In the genomic region with DNA sequence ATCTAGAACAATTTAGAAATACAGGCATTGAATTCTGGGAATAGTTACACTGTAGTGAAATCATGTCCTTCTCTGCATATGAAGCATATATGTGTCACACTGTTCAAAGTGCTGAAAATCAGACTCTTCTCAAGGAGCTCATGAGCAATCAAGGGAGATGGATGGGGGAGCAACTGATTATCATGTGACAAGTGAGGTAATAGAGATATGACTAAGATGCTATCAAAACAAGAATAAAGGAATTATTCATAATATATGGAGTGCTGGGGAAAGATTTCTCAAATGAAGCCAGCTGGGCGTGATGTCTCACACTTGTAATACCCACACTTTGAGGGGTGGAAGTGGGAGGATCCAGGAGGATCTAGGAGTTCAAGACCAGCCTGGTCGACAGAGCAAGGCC, we compare ENCODE assay signal across 13 cellular contexts.
DNase-seq lines count a peak whose midpoint lies in the region; ATAC-seq, FAIRE-seq and TF ChIP-seq lines count a peak whose summit lies in the region.
"Had no signal": no experiment of that assay in that cellular context is flagged by ENCODE, and none has a peak within 500 bp of the region (broad histone marks: within the 10 kb centered on the region; RNA-seq: fewer than 3 reads in every experiment).

No MANE protein-coding gene starts in this region.

- peak; percentile 24; the same call in 1 of the 2 replicates for ATAC-seq in IMR-90 (ENCODE audit: low read depth)
- peak; percentile 48 for ATAC-seq in omental fat pad (ENCODE audit: low FRiP score)
- ATAC-seq: heart right ventricle, left lung had no signal

- no peak overlapping the region for H3K23ac ChIP-seq in IMR-90 (ENCODE audit: low read depth, low read length)

- no peak overlapping the region for H2BK5ac ChIP-seq in IMR-90 (ENCODE audit: low read depth, low read length, poor library complexity, severe bottlenecking)

- TF ChIP-seq RAD21 in IMR-90 (IDR thresholded peaks at IDR 0.05; ENCODE audit: low read length), result no peak

- H3K4me3 ChIP-seq in IMR-90 (ENCODE audit: insufficient read depth, low read depth, low read length) (no peak overlapping the region), endothelial cell of umbilical vein (replicated peaks in 1 of 3; ENCODE audit: insufficient read depth in 1 of 3, low read depth in 1 of 3, low read length in 3 of 3) (no peak overlapping the region), uterus (no peak overlapping the region)
- H3K4me3 ChIP-seq: heart right ventricle, left lung had no signal

- no peak overlapping the region for H3K18ac ChIP-seq in IMR-90 (ENCODE audit: low read depth, low read length)

- TF ChIP-seq POLR2A in IMR-90 (IDR thresholded peaks at IDR 0.05; ENCODE audit: low read depth, low read length) (no peak), endothelial cell of umbilical vein (IDR thresholded peaks at IDR 0.05; ENCODE audit: low read depth, low read length) (no peak), uterus (IDR thresholded peaks at IDR 0.05) (no peak)

- no peak overlapping the region for H3K4me3 Mint-ChIP-seq in activated CD4-positive, alpha-beta T cell treated with anti-CD3 and anti-CD28 coated beads, Interleukin-2, amount 10 ng/mL, durations not matched to agents 24 days and 14 days
- H3K4me3 Mint-ChIP-seq: type B pancreatic cell had no signal

- H4K91ac ChIP-seq in IMR-90 (ENCODE audit: insufficient read depth, low read depth, low read length), result no peak overlapping the region

- BruUV-seq in IMR-90 (replicated peaks; lab: Mats Ljungman, UMichigan) (no TSS peak), endothelial cell of umbilical vein (replicated peaks; lab: Mats Ljungman, UMichigan) (no TSS peak)

- no peak overlapping the region for H3K56ac ChIP-seq in IMR-90 (ENCODE audit: extremely low read depth, insufficient read depth, low read length)

- H3K9me1 ChIP-seq in IMR-90 (ENCODE audit: insufficient read depth, low read length) (no peaks in the 10 kb centered on the region), endothelial cell of umbilical vein (replicated peaks; ENCODE audit: control insufficient read depth, extremely low read depth, insufficient read depth, low read length) (no peaks in the 10 kb centered on the region)

- peaks cover 23% of the 10 kb centered on the region for H3K27me3 Mint-ChIP-seq in activated CD4-positive, alpha-beta T cell treated with anti-CD3 and anti-CD28 coated beads, Interleukin-2, amount 10 ng/mL, durations not matched to agents 24 days and 14 days

- H3K4me1 ChIP-seq in IMR-90 (ENCODE audit: control insufficient read depth, insufficient read depth, low read length) (no peaks in the 10 kb centered on the region), endothelial cell of umbilical vein (ENCODE audit: control insufficient read depth, extremely low read depth, insufficient read depth, low read length) (no peaks in the 10 kb centered on the region), uterus (no peaks in the 10 kb centered on the region)
- H3K4me1 ChIP-seq: heart right ventricle, left lung had no signal

- CTCF ChIA-PET in IMR-90 (lab: Yijun Ruan, JAX), result no interaction called here
- CTCF ChIA-PET in endothelial cell of umbilical vein (lab: Charles Lee), result no interaction called here

- H3K27ac Mint-ChIP-seq in activated CD4-positive, alpha-beta T cell treated with anti-CD3 and anti-CD28 coated beads, Interleukin-2, amount 10 ng/mL, durations not matched to agents 24 days and 14 days, result no peak overlapping the region
- H3K27ac Mint-ChIP-seq: type B pancreatic cell had no signal

- no peaks in the 10 kb centered on the region for H3K79me1 ChIP-seq in IMR-90 (ENCODE audit: low read depth in 1 of 2, low read length in 2 of 2)

- H2AFZ ChIP-seq in IMR-90 (replicated peaks; ENCODE audit: low read length, poor library complexity), result no peak overlapping the region
- no peak overlapping the region for H2AFZ ChIP-seq in endothelial cell of umbilical vein (ENCODE audit: low read depth, low read length)

- H4K8ac ChIP-seq in IMR-90 (ENCODE audit: low read depth in 2 of 2, low read length in 2 of 2), result no peak overlapping the region

- no peak overlapping the region for H2BK120ac ChIP-seq in IMR-90 (ENCODE audit: low read depth, low read length)

- TF ChIP-seq CTCF in IMR-90 (conservative IDR thresholded peaks at IDR 0.05; ENCODE audit: low read depth, low read length) (no peak), endothelial cell of umbilical vein (IDR thresholded peaks at IDR 0.05; ENCODE audit: extremely low read depth in 1 of 2, insufficient read depth in 1 of 2, low read depth in 1 of 2, low read length in 2 of 2) (no peak), omental fat pad (IDR thresholded peaks at IDR 0.05) (no peak), uterus (IDR thresholded peaks at IDR 0.05) (no peak)

- no peak overlapping the region for H3K9ac ChIP-seq in IMR-90 (ENCODE audit: low read depth, low read length)
- H3K9ac ChIP-seq in endothelial cell of umbilical vein (replicated peaks; ENCODE audit: extremely low read depth, insufficient read depth, low read length), result no peak overlapping the region

- H3K14ac ChIP-seq in IMR-90 (replicated peaks; ENCODE audit: low read depth, low read length), result no peak overlapping the region

- H3K9me3 ChIP-seq in IMR-90 (ENCODE audit: control insufficient read depth, insufficient read depth, low read length) (no peaks in the 10 kb centered on the region), endothelial cell of umbilical vein (replicated peaks; ENCODE audit: control insufficient read depth, insufficient read depth, low read length) (no peaks in the 10 kb centered on the region), uterus (no peaks in the 10 kb centered on the region)
- H3K9me3 ChIP-seq: left lung had no signal

- H3K4ac ChIP-seq in IMR-90 (ENCODE audit: low read depth, low read length), result no peak overlapping the region

- peaks cover 8% of the 10 kb centered on the region for H3K9me3 Mint-ChIP-seq in activated CD4-positive, alpha-beta T cell treated with anti-CD3 and anti-CD28 coated beads, Interleukin-2, amount 10 ng/mL, durations not matched to agents 24 days and 14 days
- H3K9me3 Mint-ChIP-seq: type B pancreatic cell had no signal

- FAIRE-seq in endothelial cell of umbilical vein (lab: Jason Lieb, UNC), result no peak
- FAIRE-seq: D721Med had no signal

- H4K20me1 ChIP-seq in IMR-90 (ENCODE audit: insufficient read depth, low read length), result no peaks in the 10 kb centered on the region
- no peaks in the 10 kb centered on the region for H4K20me1 ChIP-seq in endothelial cell of umbilical vein (replicated peaks; ENCODE audit: control insufficient read depth, extremely low read depth, insufficient read depth, low read length)

- no peak overlapping the region for H2BK15ac ChIP-seq in IMR-90 (ENCODE audit: low read depth, low read length)

- H3K4me2 ChIP-seq in IMR-90 (ENCODE audit: low read depth, low read length) (no peak overlapping the region), endothelial cell of umbilical vein (ENCODE audit: insufficient read depth, low read length) (no peak overlapping the region)

- no peak overlapping the region for H3K27ac ChIP-seq in IMR-90 (ENCODE audit: insufficient read depth, low read length)
- H3K27ac ChIP-seq in endothelial cell of umbilical vein (ENCODE audit: insufficient read depth, low read depth, low read length), result no peak overlapping the region
- no peak overlapping the region for H3K27ac ChIP-seq in uterus
- H3K27ac ChIP-seq: heart right ventricle, left lung had no signal

- no peaks in the 10 kb centered on the region for H3K36me3 ChIP-seq in IMR-90 (ENCODE audit: control insufficient read depth, insufficient read depth, low read length)
- no peaks in the 10 kb centered on the region for H3K36me3 ChIP-seq in endothelial cell of umbilical vein (ENCODE audit: control insufficient read depth in 2 of 2, extremely low read depth in 1 of 2, insufficient read depth in 2 of 2, low read length in 2 of 2)
- H3K36me3 ChIP-seq in uterus, result no peaks in the 10 kb centered on the region
- H3K36me3 ChIP-seq: heart right ventricle, left lung had no signal

- H3K27me3 ChIP-seq in IMR-90 (ENCODE audit: control insufficient read depth, insufficient read depth, low read length) (peaks cover 9% of the 10 kb centered on the region; the same call in 1 of the 2 replicates), endothelial cell of umbilical vein (ENCODE audit: control insufficient read depth in 2 of 2, insufficient read depth in 2 of 2, low read length in 2 of 2) (peaks cover 4 to 14% of the 10 kb centered on the region in 2 experiments), uterus (no peaks in the 10 kb centered on the region)

- peaks cover 2% of the 10 kb centered on the region for H3K4me1 Mint-ChIP-seq in activated CD4-positive, alpha-beta T cell treated with anti-CD3 and anti-CD28 coated beads, Interleukin-2, amount 10 ng/mL, durations not matched to agents 24 days and 14 days

- H4K5ac ChIP-seq in IMR-90 (ENCODE audit: low read depth, low read length), result no peak overlapping the region

- no peaks in the 10 kb centered on the region for H3K79me2 ChIP-seq in endothelial cell of umbilical vein (ENCODE audit: control insufficient read depth, insufficient read depth, low read length)

- dilution Hi-C loops in IMR-90 (cut with HindIII; ENCODE audit: low sequenced_read_pairs, unreplicated experiment), result no loop called here
- dilution Hi-C loops in endothelial cell of umbilical vein (cut with MboI; ENCODE audit: extremely low pct_ligation_motif_present, low sequenced_read_pairs), result no loop called here

- H2BK20ac ChIP-seq in IMR-90 (ENCODE audit: low read depth, low read length), result no peak overlapping the region

- H2AK5ac ChIP-seq in IMR-90 (ENCODE audit: low read depth, low read length), result no peak overlapping the region

- no CpG with 5 or more reads among the region's 2 CpGs for WGBS in IMR-90 (ENCODE audit: extremely low coverage in 2 of 2, insufficient read length in 1 of 2), 2 experiments

- in situ Hi-C loops in IMR-90 (cut with MboI; ENCODE audit: low sequenced_read_pairs), result no loop called here

- intact Hi-C loops in activated CD4-positive, alpha-beta T cell treated with anti-CD3 and anti-CD28 coated beads, Interleukin-2, amount 10 ng/mL, durations not matched to agents 24 days and 14 days (cut with micrococcal nuclease), result no loop called here
- intact Hi-C loops in IMR-90 (cut with micrococcal nuclease), result no loop called here
- intact Hi-C loops in endothelial cell of umbilical vein (cut with micrococcal nuclease), result loop anchor here (5.0 kb wide), 1 partner anchor 536 kb away; no protein-coding TSS in a partner anchor
- intact Hi-C loops in uterus (cut with DNase I; ENCODE audit: low total_unique reads), result no loop called here

- H3K36me3 Mint-ChIP-seq in activated CD4-positive, alpha-beta T cell treated with anti-CD3 and anti-CD28 coated beads, Interleukin-2, amount 10 ng/mL, durations not matched to agents 24 days and 14 days (ENCODE audit: low read depth), result no peaks in the 10 kb centered on the region

- POLR2A ChIA-PET in IMR-90 (lab: Charles Lee; ENCODE audit: unreplicated experiment), result no interaction called here
- POLR2A ChIA-PET in endothelial cell of umbilical vein (lab: Charles Lee), result no interaction called here

- H2AK9ac ChIP-seq in IMR-90 (replicated peaks; ENCODE audit: low read depth, low read length, poor library complexity), result no peak overlapping the region

- peak; percentile 24 for DNase-seq in activated CD4-positive, alpha-beta T cell treated with anti-CD3 and anti-CD28 coated beads for 48 hours
- no peak for DNase-seq in activated CD4-positive, alpha-beta T cell treated with anti-CD3 and anti-CD28 coated beads, Interleukin-2, amount 10 ng/mL, durations not matched to agents 24 days and 14 days
- DNase-seq in IMR-90 (peak; percentile 82), endothelial cell of umbilical vein (ENCODE audit: low read depth, low spot score) (no peak), omental fat pad (ENCODE audit: low spot score) (no peak), SHP77 treated with DMSO at 0.1 percent for 48 hours (lab: John Stamatoyannopoulos, UW) (no peak), NK-92 (lab: John Stamatoyannopoulos, UW; ENCODE audit: unreplicated experiment) (no peak), uterus (no peak)
- DNase-seq: heart right ventricle, left lung, OCI-M1 had no signal

Comparison
In these comparisons a context has a peak if more than half of its experiments do, and no peak if none do; other contexts are left out.
1. DNase-seq: peak in activated CD4-positive, alpha-beta T cell treated with anti-CD3 and anti-CD28 coated beads for 48 hours (single experiment) and IMR-90 (single experiment); none in activated CD4-positive, alpha-beta T cell treated with anti-CD3 and anti-CD28 coated beads, Interleukin-2, amount 10 ng/mL, durations not matched to agents 24 days and 14 days (single experiment), endothelial cell of umbilical vein (single experiment), omental fat pad (single experiment), SHP77 treated with DMSO at 0.1 percent for 48 hours (single experiment), NK-92 (single experiment) and uterus (0 of 2).